In genomic region chr19:54115071-54116063, GRCh38 we compare ENCODE assay signal across 8 cellular contexts. TPM values are rescaled to one million over a fixed set of nuclear protein-coding genes. Genes with fewer than 3 reads are reported as not detected.
A peak's percentile ranks its signal among the peaks of the same experiment; 100 is the strongest.
DNase-seq lines count a peak whose midpoint lies in the region; ATAC-seq and TF ChIP-seq lines count a peak whose summit lies in the region.

TSS of gene PRPF31 (plus strand) at chr19:54115754. CDS start at chr19:54118279, 2,525 bp downstream.
TSS of gene TFPT (minus strand) at chr19:54115657. CDS start at chr19:54115269, 388 bp downstream.

- H3K4me1 ChIP-seq in DOHH2 (ENCODE audit: control insufficient read depth, low read length), result peaks cover 16% of the 10 kb centered on the region
- H3K4me1 ChIP-seq in GM23338 (ENCODE audit: insufficient read depth), result peaks cover 11% of the 10 kb centered on the region; the same call in 1 of the 2 replicates
- peaks cover 2% of the 10 kb centered on the region for H3K4me1 ChIP-seq in fibroblast of lung (ENCODE audit: control insufficient read depth, extremely low read depth, insufficient read depth, low read length)
- H3K4me1 ChIP-seq in naive thymus-derived CD4-positive, alpha-beta T cell (ENCODE audit: control insufficient read depth in 2 of 2, insufficient read depth in 2 of 2, low read length in 2 of 2), result peaks cover 11 to 20% of the 10 kb centered on the region in 2 donors

- peaks cover 8% of the 10 kb centered on the region for H3K4me1 Mint-ChIP-seq in GM23338
- H3K4me1 Mint-ChIP-seq in naive thymus-derived CD4-positive, alpha-beta T cell, result peaks cover 23 to 48% (median 42%) of the 10 kb centered on the region in 7 donors
- peaks cover 24 to 47% of the 10 kb centered on the region in 2 donors for H3K4me1 Mint-ChIP-seq in stimulated activated naive B cell treated with anti-CD40 and anti-IgM and Interleukin-4, amounts not matched to agents 10 μg/mL and 1 μg/mL and 100 μg/mL, for 72 hours

- peak within 1 kb of the TSS; percentile 67; the same call in 1 of the 2 replicates for H2AFZ ChIP-seq in GM23338
- peak within 1 kb of the TSS; percentile 72 for H2AFZ ChIP-seq in fibroblast of lung (ENCODE audit: low read length)

- H3K36me3 Mint-ChIP-seq in GM23338 (ENCODE audit: low read depth), result peaks cover 47% of the 10 kb centered on the region
- H3K36me3 Mint-ChIP-seq in naive thymus-derived CD4-positive, alpha-beta T cell, result peaks cover 7 to 20% (median 14%) of the 10 kb centered on the region in 5 donors
- H3K36me3 Mint-ChIP-seq in stimulated activated naive B cell treated with anti-CD40 and anti-IgM and Interleukin-4, amounts not matched to agents 10 μg/mL and 1 μg/mL and 100 μg/mL, for 72 hours, result peaks cover 26 to 46% of the 10 kb centered on the region in 2 donors

- H3K36me3 ChIP-seq in DOHH2 (ENCODE audit: control insufficient read depth, low read length) (peaks cover 29% of the 10 kb centered on the region), GM23338 (ENCODE audit: insufficient read depth) (peaks cover 13% of the 10 kb centered on the region), fibroblast of lung (ENCODE audit: control insufficient read depth, insufficient read depth, low read length) (peaks cover 9% of the 10 kb centered on the region)
- H3K36me3 ChIP-seq in naive thymus-derived CD4-positive, alpha-beta T cell (ENCODE audit: control insufficient read depth in 2 of 3, insufficient read depth in 3 of 3, low read length in 3 of 3), result peaks cover 0 to 33% (median 6%) of the 10 kb centered on the region in 3 experiments

- peak within 1 kb of the TSS; percentile 95 for H3K4me3 ChIP-seq in DOHH2 (ENCODE audit: low read length)
- H3K4me3 ChIP-seq in GM23338, result peak within 1 kb of the TSS; percentile 87
- peak within 1 kb of the TSS; percentile 49 to 97 (median 82) for H3K4me3 ChIP-seq in fibroblast of lung (replicated peaks in 1 of 4; ENCODE audit: control extremely low read depth in 1 of 4, insufficient read depth in 1 of 4, low read depth in 3 of 4, low read length in 4 of 4)
- H3K4me3 ChIP-seq in naive thymus-derived CD4-positive, alpha-beta T cell (ENCODE audit: low read length), result peak within 1 kb of the TSS; percentile 94

- H3K79me2 ChIP-seq in DOHH2 (ENCODE audit: control insufficient read depth, low read length) (peaks cover 49% of the 10 kb centered on the region), GM23338 (replicated peaks; ENCODE audit: insufficient read depth) (peaks cover 20% of the 10 kb centered on the region), fibroblast of lung (ENCODE audit: control insufficient read depth, insufficient read depth, low read length) (peaks cover 22% of the 10 kb centered on the region)

- POLR2A ChIA-PET in naive thymus-derived CD4-positive, alpha-beta T cell (lab: Charles Lee), result interaction anchor here (0.8 to 5.0 kb wide), 17 partner anchors 9 to 1293 kb away, joined by 3 to 86 read pairs (median 4); partner anchors contain the start of genes CNOT3, LENG1, LENG8 and MBOAT7

- H3K9me2 ChIP-seq in DOHH2 (replicated peaks; ENCODE audit: control insufficient read depth, low read length) (no peaks in the 10 kb centered on the region), GM23338 (ENCODE audit: insufficient read depth) (no peaks in the 10 kb centered on the region)

- H4K20me1 ChIP-seq in DOHH2 (ENCODE audit: control insufficient read depth, insufficient read depth, low read depth, low read length), result no peaks in the 10 kb centered on the region
- H4K20me1 ChIP-seq in GM23338 (replicated peaks; ENCODE audit: insufficient read depth), result peaks cover 9% of the 10 kb centered on the region; the same call in 1 of the 2 replicates
- no peaks in the 10 kb centered on the region for H4K20me1 ChIP-seq in fibroblast of lung (ENCODE audit: control insufficient read depth, extremely low read depth, insufficient read depth, low read length)

- H3K27me3 Mint-ChIP-seq in GM23338 (ENCODE audit: insufficient read depth, low read depth, poor library complexity), result peaks cover 18% of the 10 kb centered on the region
- peaks cover 0 to 2% (median 0%) of the 10 kb centered on the region in 5 donors for H3K27me3 Mint-ChIP-seq in naive thymus-derived CD4-positive, alpha-beta T cell
- no peaks in the 10 kb centered on the region for H3K27me3 Mint-ChIP-seq in stimulated activated naive B cell treated with anti-CD40 and anti-IgM and Interleukin-4, amounts not matched to agents 10 μg/mL and 1 μg/mL and 100 μg/mL, for 72 hours

- H3K4me2 ChIP-seq in DOHH2 (ENCODE audit: low read length) (peak within 1 kb of the TSS; percentile 90), GM23338 (peak within 1 kb of the TSS; percentile 92), fibroblast of lung (ENCODE audit: extremely low read depth, insufficient read depth, low read length) (peak within 1 kb of the TSS; percentile 99)

- CTCF ChIA-PET in naive thymus-derived CD4-positive, alpha-beta T cell (lab: Charles Lee), result interaction anchor here (0.6 to 1.5 kb wide), 5 partner anchors 17 to 151 kb away, joined by 3 to 4 read pairs (median 3); no protein-coding TSS in a partner anchor

- H3K4me3 Mint-ChIP-seq in GM23338, result peak within 1 kb of the TSS; percentile 97
- H3K4me3 Mint-ChIP-seq in naive thymus-derived CD4-positive, alpha-beta T cell, result peak within 1 kb of the TSS; percentile 86 to 96 (median 94)
- peak within 1 kb of the TSS; percentile 87 to 93 for H3K4me3 Mint-ChIP-seq in stimulated activated naive B cell treated with anti-CD40 and anti-IgM and Interleukin-4, amounts not matched to agents 10 μg/mL and 1 μg/mL and 100 μg/mL, for 72 hours

- DNase-seq in GM23338 (ENCODE audit: low spot score) (peak; percentile 100), LHCN-M2 (ENCODE audit: low read depth) (peak; percentile 98), RPMI8226 (peak; percentile 99), fibroblast of lung (ENCODE audit: low read depth in 2 of 2) (peak; percentile 98 to 99)
- peak; percentile 89 to 97 for DNase-seq in activated T-helper 1 cell treated with anti-CD3 and anti-CD28 coated beads, Interleukin-2, amount 50 U/mL, for 16 hours (ENCODE audit: low read depth in 1 of 2, low spot score in 1 of 2)
- peak; percentile 80 to 98 (median 97) for DNase-seq in naive thymus-derived CD4-positive, alpha-beta T cell
- DNase-seq in stimulated activated naive B cell treated with anti-CD40 and anti-IgM and Interleukin-4, amounts not matched to agents 10 μg/mL and 1 μg/mL and 100 μg/mL, for 72 hours, result peak; percentile 94

- TF ChIP-seq CTCF in DOHH2 (IDR thresholded peaks at IDR 0.05; ENCODE audit: low read depth, low read length, poor library complexity, severe bottlenecking), result no peak
- TF ChIP-seq CTCF in GM23338 (conservative IDR thresholded peaks at IDR 0.05; ENCODE audit: low read depth in 2 of 2), result no peak
- no peak for TF ChIP-seq CTCF in fibroblast of lung (conservative IDR thresholded peaks at IDR 0.05 in 1 of 2, IDR thresholded peaks at IDR 0.05 in 1 of 2; ENCODE audit: low read depth in 1 of 2, low read length in 2 of 2)

- H3K27ac Mint-ChIP-seq in GM23338, result peak within 1 kb of the TSS; percentile 98
- H3K27ac Mint-ChIP-seq in naive thymus-derived CD4-positive, alpha-beta T cell, result peak within 1 kb of the TSS; percentile 88 to 97 (median 94)
- peak within 1 kb of the TSS; percentile 95 for H3K27ac Mint-ChIP-seq in stimulated activated naive B cell treated with anti-CD40 and anti-IgM and Interleukin-4, amounts not matched to agents 10 μg/mL and 1 μg/mL and 100 μg/mL, for 72 hours

- H3K27me3 ChIP-seq in DOHH2 (ENCODE audit: control insufficient read depth, low read length) (no peaks in the 10 kb centered on the region), GM23338 (ENCODE audit: insufficient read depth) (no peaks in the 10 kb centered on the region), fibroblast of lung (ENCODE audit: control insufficient read depth, insufficient read depth, low read length) (no peaks in the 10 kb centered on the region)
- no peaks in the 10 kb centered on the region for H3K27me3 ChIP-seq in naive thymus-derived CD4-positive, alpha-beta T cell (ENCODE audit: control insufficient read depth in 2 of 2, insufficient read depth in 2 of 2, low read length in 2 of 2)

- peak within 1 kb of the TSS; percentile 64 for H3K9ac ChIP-seq in fibroblast of lung (ENCODE audit: insufficient read depth, low read length)

- H3K9me3 Mint-ChIP-seq in GM23338, result peaks cover 7% of the 10 kb centered on the region; the same call in 2 of the 3 replicates
- peaks cover 0 to 5% (median 0%) of the 10 kb centered on the region in 11 donors for H3K9me3 Mint-ChIP-seq in naive thymus-derived CD4-positive, alpha-beta T cell
- H3K9me3 Mint-ChIP-seq in stimulated activated naive B cell treated with anti-CD40 and anti-IgM and Interleukin-4, amounts not matched to agents 10 μg/mL and 1 μg/mL and 100 μg/mL, for 72 hours, result no peaks in the 10 kb centered on the region

- intact Hi-C loops in naive thymus-derived CD4-positive, alpha-beta T cell (cut with micrococcal nuclease), result loop anchor here (1.0 to 10.0 kb wide), 14 partner anchors 13 to 1002 kb away; partner anchors contain the start of genes CNOT3 (in 2 of the 2), LENG1 (in 2 of the 2), NDUFA3 (in 2 of the 2) and PPP1R12C (in 2 of the 2)

- no peaks in the 10 kb centered on the region for H3K9me3 ChIP-seq in DOHH2 (ENCODE audit: control insufficient read depth, insufficient read depth, low read length)
- H3K9me3 ChIP-seq in fibroblast of lung (ENCODE audit: control insufficient read depth, insufficient read depth, low read depth, low read length), result no peaks in the 10 kb centered on the region
- no peaks in the 10 kb centered on the region for H3K9me3 ChIP-seq in naive thymus-derived CD4-positive, alpha-beta T cell (ENCODE audit: control insufficient read depth in 2 of 3, low read length in 3 of 3)

- H3K27ac ChIP-seq in DOHH2 (ENCODE audit: low read depth, low read length) (peak within 1 kb of the TSS; percentile 67), GM23338 (ENCODE audit: low read depth) (no peak within 1 kb of the TSS; the same call in 1 of the 2 replicates), fibroblast of lung (ENCODE audit: insufficient read depth, low read length) (peak within 1 kb of the TSS; percentile 73)
- peak within 1 kb of the TSS; percentile 88 for H3K27ac ChIP-seq in naive thymus-derived CD4-positive, alpha-beta T cell (ENCODE audit: low read depth, low read length)

- no peaks in the 10 kb centered on the region; the same call in 1 of the 2 replicates for H3F3A ChIP-seq in DOHH2 (ENCODE audit: control insufficient read depth, insufficient read depth)
- peaks cover 7% of the 10 kb centered on the region; the same call in 1 of the 2 replicates for H3F3A ChIP-seq in GM23338 (replicated peaks; ENCODE audit: low read depth)

- ATAC-seq in GM23338, result peak; percentile 96
- peak; percentile 92 for ATAC-seq in naive thymus-derived CD4-positive, alpha-beta T cell
- peak; percentile 94 for ATAC-seq in stimulated activated naive B cell treated with anti-CD40 and anti-IgM and Interleukin-4, amounts not matched to agents 10 μg/mL and 1 μg/mL and 100 μg/mL, for 72 hours (replicated peaks)

RNA-seq across cellular contexts. Expression of gene PRPF31, which starts in this region (rescaled TPM):
- 79.3 and 83.3 TPM in 2 replicates for total RNA-seq in GM23338 (2014; rRNA removed; shearing (Covaris generic))
- polyA plus RNA-seq in GM23338 (2016; fragmentation: Nextera tagmentation; extraction: Ambion mirVana), result 86.3 and 94.2 TPM in 2 replicates
- total RNA-seq in LHCN-M2 (2014; rRNA removed), result 84.4 and 84.8 TPM in 2 replicates
- 87.9 TPM for polyA plus RNA-seq in LHCN-M2 (2012)
- total RNA-seq in fibroblast of lung, result 43.4 and 45.2 TPM in 2 replicates
- polyA plus RNA-seq in fibroblast of lung, result 48.7 and 68.3 TPM in 2 replicates
- polyA plus RNA-seq in fibroblast of lung (2012), result 66.8 and 84.7 TPM in 2 replicates
- polyA minus RNA-seq in fibroblast of lung (ENCODE audit: low replicate concordance), result 26.7 and 34.9 TPM in 2 replicates
- total RNA-seq in naive thymus-derived CD4-positive, alpha-beta T cell, result 10 to 100 TPM; 51.8 to 82.1 (median 71.0) TPM
- polyA plus RNA-seq in naive thymus-derived CD4-positive, alpha-beta T cell, result 10 to 100 TPM; 74.8 to 87.4 TPM

RNA-seq across cellular contexts. Expression of gene TFPT, which starts in this region (rescaled TPM):
- 12.0 and 16.2 TPM in 2 replicates for total RNA-seq in GM23338 (2014; rRNA removed; shearing (Covaris generic))
- polyA plus RNA-seq in GM23338 (2016; fragmentation: Nextera tagmentation; extraction: Ambion mirVana) (18.3 and 18.9 TPM in 2 replicates), fibroblast of lung (9.0 and 10.8 TPM in 2 replicates)
- total RNA-seq in LHCN-M2 (2014; rRNA removed) (14.2 and 15.2 TPM in 2 replicates), fibroblast of lung (16.7 and 19.2 TPM in 2 replicates)
- 36.2 TPM for polyA plus RNA-seq in LHCN-M2 (2012)
- 19.3 and 22.7 TPM in 2 replicates for polyA plus RNA-seq in fibroblast of lung (2012)
- 3.7 and 29.4 TPM in 2 replicates for polyA minus RNA-seq in fibroblast of lung (ENCODE audit: low replicate concordance)
- total RNA-seq in naive thymus-derived CD4-positive, alpha-beta T cell, result 10 to 100 TPM; 13.4 to 46.5 (median 14.6) TPM
- polyA plus RNA-seq in naive thymus-derived CD4-positive, alpha-beta T cell, result 10 to 100 TPM; 15.2 to 21.6 TPM
